8 cellular contexts compared by ENCODE assay signal in genomic region chr10:73910401-73910763, GRCh38. TPM values are rescaled to one million over a fixed set of nuclear protein-coding genes. Genes with fewer than 3 reads are reported as not detected.
A peak's percentile ranks its signal among the peaks of the same experiment; 100 is the strongest.
DNase-seq lines count a peak whose midpoint lies in the region; ATAC-seq and TF ChIP-seq lines count a peak whose summit lies in the region.

No MANE protein-coding gene starts in this region.

- no peak for TF ChIP-seq CTCF in astrocyte of the cerebellum (IDR thresholded peaks at IDR 0.05; ENCODE audit: low read depth, low read length, missing control alignments)

- H3K36me3 Mint-ChIP-seq in memory B cell = no peaks in the 10 kb centered on the region

- peak overlapping the region; percentile 88 for H3K4me3 Mint-ChIP-seq in memory B cell

- in situ Hi-C loops in astrocyte of the cerebellum (cut with HindIII; ENCODE audit: low sequenced_read_pairs) = no loop called here

- peak; percentile 61 for ATAC-seq in memory B cell (ENCODE audit: low read depth)
- no peak for ATAC-seq in GM18861 (IDR thresholded peaks at IDR 0.05; ENCODE audit: unreplicated experiment)

- H3K27me3 Mint-ChIP-seq in memory B cell = peaks cover 14% of the 10 kb centered on the region

- H3K4me1 Mint-ChIP-seq in memory B cell = peaks cover 18% of the 10 kb centered on the region

- H3K4me3 ChIP-seq in astrocyte of the cerebellum (ENCODE audit: low read depth, low read length) = peak overlapping the region; percentile 80

- DNase-seq in ELR (ENCODE audit: low read depth) (peak; percentile 58), HT1080 (ENCODE audit: low read depth) (peak; percentile 56), astrocyte of the cerebellum (ENCODE audit: low read depth) (no peak), memory B cell (ENCODE audit: low spot score in 2 of 2) (no peak), OCI-M2 (lab: John Stamatoyannopoulos, UW; ENCODE audit: unreplicated experiment) (no peak), NCI-H2196 treated with DMSO at 0.1 percent for 48 hours (lab: John Stamatoyannopoulos, UW; ENCODE audit: unreplicated experiment) (no peak), GDM1 (lab: John Stamatoyannopoulos, UW) (no peak)

- H3K27ac Mint-ChIP-seq in memory B cell = no peak overlapping the region

- H3K9me3 Mint-ChIP-seq in memory B cell = no peaks in the 10 kb centered on the region

RNA-seq across cellular contexts. Expression of gene PLAU, which starts 0.6 kb away (rescaled TPM):
- total RNA-seq in HT1080 (2014; rRNA removed; shearing (Covaris generic)) = 504 and 552 TPM in 2 replicates
- 1,046 and 1,097 TPM in 2 replicates for polyA plus RNA-seq in HT1080 (2015; cell fraction: cytosol; rRNA removed)
- polyA plus RNA-seq in HT1080 (2015; cell fraction: nucleus; rRNA removed) = 1,577 and 1,656 TPM in 2 replicates

RNA-seq across cellular contexts. Expression of gene CAMK2G, which starts 36.0 kb away (rescaled TPM):
- total RNA-seq in HT1080 (2014; rRNA removed; shearing (Covaris generic)) = 27.5 and 32.4 TPM in 2 replicates
- 27.8 and 34.2 TPM in 2 replicates for polyA plus RNA-seq in HT1080 (2015; cell fraction: cytosol; rRNA removed)
- polyA plus RNA-seq in HT1080 (2015; cell fraction: nucleus; rRNA removed) = 62.4 and 65.4 TPM in 2 replicates

Comparison
In these comparisons a context has a peak if more than half of its experiments do, and no peak if none do; other contexts are left out.
1. DNase-seq: peak in ELR (single experiment) and HT1080 (single experiment); none in astrocyte of the cerebellum (single experiment), memory B cell (0 of 2), OCI-M2 (single experiment), NCI-H2196 treated with DMSO at 0.1 percent for 48 hours (single experiment) and GDM1 (single experiment).